1 cellular context compared by ENCODE assay signal in genomic region chr16:77190478-77191258, GRCh38.
A peak's percentile ranks its signal among the peaks of the same experiment; 100 is the strongest.
TF ChIP-seq lines count a peak whose summit lies in the region.

Gene MON1B (plus strand): TSS chr16:77191190. CDS start chr16:77191486, 296 bp downstream.

TF ChIP-seq in HepG2, 621 proteins besides CTCF, POLR2A, EP300 and RAD21 (continued from another document and continues in another):
- TF ChIP-seq CERS6 (CRISPR knock-in tag; IDR thresholded peaks at IDR 0.05) (no peak), ZNF230 (CRISPR knock-in tag; IDR thresholded peaks at IDR 0.05) (0 out of 2 replicates have a peak, but pooled peaks have one; percentile 52), MAFK (conservative IDR thresholded peaks at IDR 0.05 in 1 of 2, IDR thresholded peaks at IDR 0.05 in 1 of 2; ENCODE audit: low read length in 2 of 2) (peak; percentile 36 to 48; a peak in 2 of 4 replicates), BHLHE40 (IDR thresholded peaks at IDR 0.05; ENCODE audit: low read length) (no peak), ZNF557 (CRISPR knock-in tag; IDR thresholded peaks at IDR 0.05) (peak; percentile 64; the same call in 1 of the 2 replicates), AHDC1 (CRISPR knock-in tag; IDR thresholded peaks at IDR 0.05; ENCODE audit: borderline replicate concordance) (no peak), GABPB1 (CRISPR knock-in tag; IDR thresholded peaks at IDR 0.05) (peak; percentile 97), CENPT (CRISPR knock-in tag; IDR thresholded peaks at IDR 0.05; ENCODE audit: low read depth) (no peak), CBFB (CRISPR knock-in tag; IDR thresholded peaks at IDR 0.05) (peak; percentile 68), ZBTB34 (CRISPR knock-in tag; IDR thresholded peaks at IDR 0.05) (peak; percentile 24; the same call in 1 of the 2 replicates), FOXP1 (IDR thresholded peaks at IDR 0.05) (no peak), FOXP1 (CRISPR knock-in tag; IDR thresholded peaks at IDR 0.05) (peak; percentile 18; the same call in 1 of the 2 replicates), ZC3H4 (CRISPR knock-in tag; IDR thresholded peaks at IDR 0.05; ENCODE audit: borderline replicate concordance) (no peak), DRAP1 (CRISPR knock-in tag; IDR thresholded peaks at IDR 0.05) (peak; percentile 88), ZNF549 (CRISPR knock-in tag; IDR thresholded peaks at IDR 0.05) (no peak), KDM1A (CRISPR knock-in tag; IDR thresholded peaks at IDR 0.05) (no peak), BCLAF1 (IDR thresholded peaks at IDR 0.05) (no peak), RARA (CRISPR knock-in tag; IDR thresholded peaks at IDR 0.05) (peak; percentile 20; the same call in 1 of the 2 replicates), BCL6 (CRISPR knock-in tag; IDR thresholded peaks at IDR 0.05) (peak; percentile 23), ZNF101 (CRISPR knock-in tag; IDR thresholded peaks at IDR 0.05; ENCODE audit: borderline replicate concordance, low read depth) (no peak), TERF1 (CRISPR knock-in tag; IDR thresholded peaks at IDR 0.05) (no peak; the same call in 1 of the 2 replicates), ZNF430 (CRISPR knock-in tag; IDR thresholded peaks at IDR 0.05) (peak; percentile 83), NFE2L2 (IDR thresholded peaks at IDR 0.05; ENCODE audit: low read length) (peak; percentile 31; the same call in 1 of the 2 replicates), U2AF2 (IDR thresholded peaks at IDR 0.05; ENCODE audit: low read depth, low read length) (0 out of 2 replicates have a peak, but pooled peaks have one; percentile 53), TEAD2 (CRISPR knock-in tag; IDR thresholded peaks at IDR 0.05) (no peak), HOXD1 (CRISPR knock-in tag; IDR thresholded peaks at IDR 0.05) (no peak), FOXA3 (CRISPR knock-in tag; IDR thresholded peaks at IDR 0.05) (peak; percentile 62; the same call in 1 of the 2 replicates), CSRNP2 (CRISPR knock-in tag; conservative IDR thresholded peaks at IDR 0.05; ENCODE audit: low read depth) (no peak), CBX2 (IDR thresholded peaks at IDR 0.05; ENCODE audit: low read depth, low read length) (no peak), CBX2 (CRISPR knock-in tag; IDR thresholded peaks at IDR 0.05; ENCODE audit: low read depth) (no peak), THRA (CRISPR knock-in tag; IDR thresholded peaks at IDR 0.05; ENCODE audit: borderline replicate concordance) (peak; percentile 24; the same call in 1 of the 2 replicates), BRF2 (CRISPR knock-in tag; IDR thresholded peaks at IDR 0.05) (0 out of 2 replicates have a peak, but pooled peaks have one; percentile 2), ASH2L (IDR thresholded peaks at IDR 0.05; ENCODE audit: insufficient read length, low read depth, low read length) (peak; percentile 92), DPF2 (CRISPR knock-in tag; IDR thresholded peaks at IDR 0.05; ENCODE audit: borderline replicate concordance, low read depth) (no peak), PREB (CRISPR knock-in tag; IDR thresholded peaks at IDR 0.05) (no peak), ZNF713 (CRISPR knock-in tag; IDR thresholded peaks at IDR 0.05) (0 out of 2 replicates have a peak, but pooled peaks have one; percentile 54), ZBTB38 (CRISPR knock-in tag; IDR thresholded peaks at IDR 0.05) (no peak; the same call in none of the 2 replicates), EEA1 (CRISPR knock-in tag; IDR thresholded peaks at IDR 0.05; ENCODE audit: borderline replicate concordance) (no peak; the same call in 1 of the 2 replicates), NR3C1 (CRISPR knock-in tag; IDR thresholded peaks at IDR 0.05) (no peak), SAP130 (CRISPR knock-in tag; IDR thresholded peaks at IDR 0.05; ENCODE audit: low read depth) (peak; percentile 97), PBX2 (CRISPR knock-in tag; IDR thresholded peaks at IDR 0.05) (peak; percentile 97), DR1 (CRISPR knock-in tag; IDR thresholded peaks at IDR 0.05) (peak; percentile 72), ZNF547 (CRISPR knock-in tag; IDR thresholded peaks at IDR 0.05) (peak; percentile 76; the same call in 1 of the 2 replicates), GATAD1 (CRISPR knock-in tag; IDR thresholded peaks at IDR 0.05) (peak; percentile 87), ZSCAN9 (CRISPR knock-in tag; IDR thresholded peaks at IDR 0.05; ENCODE audit: borderline replicate concordance) (peak; percentile 24), ZNF709 (CRISPR knock-in tag; IDR thresholded peaks at IDR 0.05) (peak; percentile 68; the same call in 1 of the 2 replicates)
